ENCODE assay signal across 8 cellular contexts in the genomic region with DNA sequence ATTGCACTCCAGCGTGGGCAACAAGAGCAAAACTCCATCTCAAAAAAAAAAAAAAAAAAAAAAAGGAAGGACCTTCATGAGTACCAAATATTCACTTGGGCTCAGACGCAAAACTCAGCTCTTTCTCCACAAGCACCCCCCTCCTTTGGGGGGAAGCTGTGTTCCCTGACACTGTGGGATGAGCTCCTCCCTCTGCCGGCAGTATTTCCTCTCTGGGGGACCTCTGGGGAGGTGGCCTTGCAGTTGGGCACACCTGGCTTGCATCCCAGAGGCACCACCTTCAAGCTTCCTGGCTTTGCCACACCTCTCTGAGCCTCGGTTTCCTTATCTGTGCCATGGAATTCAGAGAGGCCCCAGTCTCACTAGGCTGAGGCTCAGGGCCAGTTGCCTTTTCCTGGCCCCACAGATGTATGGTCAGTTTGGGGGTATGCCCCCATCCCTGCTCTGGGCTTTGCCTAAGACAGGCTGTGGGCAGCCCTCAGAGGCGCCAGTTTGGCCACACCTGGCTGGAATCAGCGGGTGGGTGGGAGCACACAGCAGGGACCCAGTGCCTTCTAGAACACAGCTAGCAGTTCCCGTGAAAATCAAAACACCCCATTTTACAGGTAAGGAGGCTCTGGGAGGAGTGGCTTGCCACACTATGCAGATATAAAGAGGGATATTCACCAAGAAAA.
DNase-seq lines count a peak whose midpoint lies in the region; ATAC-seq and TF ChIP-seq lines count a peak whose summit lies in the region.

No MANE protein-coding gene starts in this region.

- H3K9me3 ChIP-seq in mammary epithelial cell (replicated peaks; ENCODE audit: insufficient read depth, low read length) = peaks cover 5% of the 10 kb centered on the region
- peaks cover 0 to 6% of the 10 kb centered on the region in 2 donors for H3K9me3 ChIP-seq in lung (ENCODE audit: control insufficient read depth in 2 of 2, insufficient read depth in 1 of 2, low read length in 1 of 2)
- peaks cover 6% of the 10 kb centered on the region for H3K9me3 ChIP-seq in suprapubic skin

- 15% methylated on average over 6 of the region's 7 CpGs for WGBS in mammary epithelial cell (ENCODE audit: low coverage, missing lambda C conversion rate)
- WGBS in lung, 2 donors = 43 to 47% methylated on average over 7 of the region's 7 CpGs
- 58% methylated on average over 7 of the region's 7 CpGs for WGBS in suprapubic skin

- intact Hi-C loops in mammary epithelial cell (cut with micrococcal nuclease) = loop anchor here (2.0 kb wide), 2 partner anchors 77 to 275 kb away; no protein-coding TSS in a partner anchor

- no peaks in the 10 kb centered on the region for H4K20me1 ChIP-seq in mammary epithelial cell (ENCODE audit: insufficient read depth, low read length)

- BruUV-seq in mammary epithelial cell (replicated peaks; lab: Mats Ljungman, UMichigan) = no TSS peak

- no peak overlapping the region for H2AFZ ChIP-seq in mammary epithelial cell (ENCODE audit: low read depth, low read length)

- CTCF ChIA-PET in mammary epithelial cell (lab: Charles Lee; ENCODE audit: low non-redundant PET) = no interaction called here

- in situ Hi-C loops in mammary epithelial cell (cut with MboI; ENCODE audit: low sequenced_read_pairs in 2 of 2) = loop anchor here in 1 of 2 donors (25.0 kb wide), 1 partner anchor 277 kb away; the partner anchor contains the start of gene C9orf50

- TF ChIP-seq CTCF in HL-60 (IDR thresholded peaks at IDR 0.05; ENCODE audit: insufficient read depth, low read length) (no peak), mammary epithelial cell (conservative IDR thresholded peaks at IDR 0.05 in 1 of 2, IDR thresholded peaks at IDR 0.05 in 1 of 2; ENCODE audit: extremely low read depth in 1 of 2, insufficient read depth in 1 of 2, low read depth in 1 of 2, low read length in 2 of 2) (no peak), lung (IDR thresholded peaks at IDR 0.05; ENCODE audit: control extremely low read depth, extremely low read depth) (no peak), suprapubic skin (IDR thresholded peaks at IDR 0.05) (no peak)

- dilution Hi-C loops in mammary epithelial cell (cut with HindIII; ENCODE audit: low sequenced_read_pairs) = loop anchor here (25.0 kb wide), 1 partner anchor 277 kb away; the partner anchor contains the start of gene C9orf50

- DNase-seq in HL-60 (ENCODE audit: low read depth in 1 of 2, low spot score in 1 of 2) (peak in 1 of 2 experiments; percentile 68), mammary epithelial cell (peak; percentile 14), lung (ENCODE audit: low spot score) (peak; percentile 41), suprapubic skin (ENCODE audit: low spot score in 2 of 2) (no peak), NCI-H2227 treated with DMSO at 0.1 percent for 48 hours (lab: John Stamatoyannopoulos, UW) (no peak), NCI-H2107 treated with DMSO at 0.1 percent for 48 hours (lab: John Stamatoyannopoulos, UW; ENCODE audit: unreplicated experiment) (no peak)
- DNase-seq in activated T-cell treated with anti-CD3 and anti-CD28 coated beads, Interleukin-2, amount 50 U/mL, for 48 hours = no peak
- no peak for DNase-seq in stimulated activated CD4-positive, alpha-beta T cell treated with anti-CD3 and anti-CD28 coated beads, Interleukin-15, amount 100 ng/mL, for 24 hours

- no peak for ATAC-seq in lung (ENCODE audit: insufficient read depth, low FRiP score)

- H3K4me1 ChIP-seq in mammary epithelial cell (ENCODE audit: insufficient read depth, low read length) = peaks cover 48% of the 10 kb centered on the region
- H3K4me1 ChIP-seq in lung (ENCODE audit: control insufficient read depth in 2 of 2, insufficient read depth in 2 of 2, low read length in 2 of 2) = peaks cover 0 to 26% of the 10 kb centered on the region in 2 donors
- H3K4me1 ChIP-seq in suprapubic skin = peaks cover 67% of the 10 kb centered on the region

- H3K79me2 ChIP-seq in mammary epithelial cell (ENCODE audit: insufficient read depth, low read length) = peaks cover 37% of the 10 kb centered on the region

- no peak for TF ChIP-seq POLR2A in suprapubic skin (IDR thresholded peaks at IDR 0.05)

- no peaks in the 10 kb centered on the region for H3K36me3 ChIP-seq in mammary epithelial cell (ENCODE audit: insufficient read depth, low read length)
- no peaks in the 10 kb centered on the region for H3K36me3 ChIP-seq in lung (ENCODE audit: control insufficient read depth in 2 of 2, insufficient read depth in 2 of 2, low read length in 2 of 2)
- H3K36me3 ChIP-seq in suprapubic skin = no peaks in the 10 kb centered on the region

- H3K9ac ChIP-seq in mammary epithelial cell (ENCODE audit: insufficient read depth, low read length) = no peak overlapping the region

- H3K4me2 ChIP-seq in mammary epithelial cell (ENCODE audit: insufficient read depth, low read depth, low read length) = peak overlapping the region; percentile 93

- no peaks in the 10 kb centered on the region for H3K27me3 ChIP-seq in HL-60 (ENCODE audit: insufficient read depth, poor library complexity, severe bottlenecking)
- no peaks in the 10 kb centered on the region for H3K27me3 ChIP-seq in mammary epithelial cell (ENCODE audit: insufficient read depth, low read length)
- H3K27me3 ChIP-seq in lung (ENCODE audit: control insufficient read depth, insufficient read depth) = no peaks in the 10 kb centered on the region
- H3K27me3 ChIP-seq in suprapubic skin = no peaks in the 10 kb centered on the region

- no peak for TF ChIP-seq EP300 in suprapubic skin (IDR thresholded peaks at IDR 0.05)

- H3K4me3 ChIP-seq in HL-60 (replicated peaks; ENCODE audit: insufficient read depth, low read length) = no peak overlapping the region
- no peak overlapping the region for H3K4me3 ChIP-seq in mammary epithelial cell (replicated peaks in 1 of 3; ENCODE audit: insufficient read depth in 1 of 3, low read depth in 2 of 3, low read length in 3 of 3)
- H3K4me3 ChIP-seq in lung = no peak overlapping the region
- H3K4me3 ChIP-seq in suprapubic skin = peak overlapping the region; percentile 11

- H3K27ac ChIP-seq in HL-60 (replicated peaks) (peak overlapping the region; percentile 42; the same call in 1 of the 2 replicates), mammary epithelial cell (ENCODE audit: insufficient read depth, low read depth, low read length) (no peak overlapping the region), lung (ENCODE audit: low read depth in 1 of 2, low read length in 1 of 2) (peak overlapping the region in 1 of 2 donors; percentile 87), suprapubic skin (peak overlapping the region; percentile 65)

Comparison
In these comparisons a context has a peak if more than half of its experiments do, and no peak if none do; other contexts are left out.
1. DNase-seq: peak in mammary epithelial cell (single experiment) and lung (single experiment); none in suprapubic skin (0 of 2), activated T-cell treated with anti-CD3 and anti-CD28 coated beads, Interleukin-2, amount 50 U/mL, for 48 hours (0 of 2), stimulated activated CD4-positive, alpha-beta T cell treated with anti-CD3 and anti-CD28 coated beads, Interleukin-15, amount 100 ng/mL, for 24 hours (single experiment), NCI-H2227 treated with DMSO at 0.1 percent for 48 hours (single experiment) and NCI-H2107 treated with DMSO at 0.1 percent for 48 hours (single experiment).